In the genomic region with DNA sequence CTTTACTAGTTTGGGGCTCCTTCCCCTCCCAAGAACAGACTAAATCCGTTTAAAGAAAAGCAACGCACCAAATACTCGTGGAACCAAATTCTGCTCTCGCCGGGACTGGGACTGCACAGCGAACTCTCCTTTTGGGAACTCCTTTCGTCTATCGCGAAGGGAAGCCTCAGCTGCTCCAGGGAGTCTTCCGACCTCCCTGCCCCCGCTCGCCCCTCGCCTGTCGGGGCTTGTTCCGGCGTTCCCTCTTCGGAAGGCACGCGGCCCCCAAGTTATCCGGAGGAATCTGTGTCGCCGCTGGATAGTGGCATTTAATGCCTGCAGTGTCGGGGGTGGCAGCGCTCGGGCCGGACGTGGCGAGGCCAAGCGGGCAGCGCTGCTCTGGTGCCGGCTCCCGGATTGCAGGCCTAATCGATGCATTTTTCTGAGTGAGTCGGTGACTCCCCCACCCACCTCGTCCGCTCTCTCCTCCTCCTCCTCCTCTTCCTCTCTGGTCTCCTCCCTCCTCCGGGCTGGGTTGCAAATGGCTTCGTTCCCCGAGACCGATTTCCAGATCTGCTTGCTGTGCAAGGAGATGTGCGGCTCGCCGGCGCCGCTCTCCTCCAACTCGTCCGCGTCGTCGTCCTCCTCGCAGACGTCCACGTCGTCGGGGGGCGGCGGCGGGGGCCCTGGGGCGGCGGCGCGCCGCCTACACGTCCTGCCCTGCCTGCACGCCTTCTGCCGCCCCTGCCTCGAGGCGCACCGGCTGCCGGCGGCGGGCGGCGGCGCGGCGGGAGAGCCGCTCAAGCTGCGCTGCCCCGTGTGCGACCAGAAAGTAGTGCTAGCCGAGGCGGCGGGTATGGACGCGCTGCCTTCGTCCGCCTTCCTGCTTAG, we compare ENCODE assay signal across 9 cellular contexts. TPM values are rescaled to one million over a fixed set of nuclear protein-coding genes. Genes with fewer than 3 reads are reported as not detected.
DNase-seq lines count a peak whose midpoint lies in the region; ATAC-seq, FAIRE-seq and TF ChIP-seq lines count a peak whose summit lies in the region.
"Had no signal": no experiment of that assay in that cellular context is flagged by ENCODE, and none has a peak within 500 bp of the region (broad histone marks: within the 10 kb centered on the region; RNA-seq: fewer than 3 reads in every experiment).

Gene TRIM71 (plus strand): TSS at position 437 of the 870 bp plus-strand sequence. CDS start 84 bp downstream, at position 521.

- no peak for FAIRE-seq in kidney (lab: Jason Lieb, UNC)
- FAIRE-seq: colon had no signal

- H3K4me3 ChIP-seq in A673 (ENCODE audit: low read depth, low read length, poor library complexity, severe bottlenecking) (peak within 1 kb of the TSS; percentile 50), kidney (ENCODE audit: low read length in 2 of 2) (peak within 1 kb of the TSS; percentile 55 to 63)

- ATAC-seq in GM19463 (IDR thresholded peaks at IDR 0.05; ENCODE audit: unreplicated experiment) = peak; percentile 26
- peak; percentile 35 for ATAC-seq in activated T-helper 17 cell treated with anti-CD3 and anti-CD28 coated beads, Interleukin-2, amount 50 U/mL, for 72 hours (replicated peaks)
- peak; percentile 21 for ATAC-seq in stimulated activated naive CD8-positive, alpha-beta T cell treated with anti-CD3 and anti-CD28 coated beads, Interleukin-15, Interleukin-2, amounts not matched to agents 100 U/mL and 50 U/mL, for 24 hours

- H3K27me3 Mint-ChIP-seq in activated T-helper 17 cell treated with anti-CD3 and anti-CD28 coated beads, Interleukin-2, amount 50 U/mL, for 72 hours = peaks cover 35% of the 10 kb centered on the region

- POLR2A ChIA-PET in A673 (lab: Charles Lee; ENCODE audit: low non-redundant PET) = no interaction called here
- POLR2A ChIA-PET in RWPE1 (lab: Yijun Ruan, JAX; ENCODE audit: low non-redundant PET) = no interaction called here

- TF ChIP-seq CTCF in A673 (conservative IDR thresholded peaks at IDR 0.05; ENCODE audit: low read depth, low read length) (no peak), kidney (IDR thresholded peaks at IDR 0.05; ENCODE audit: borderline replicate concordance, extremely low read depth, insufficient read depth) (no peak), RWPE1 (conservative IDR thresholded peaks at IDR 0.05; ENCODE audit: low read depth) (no peak)

- no peaks in the 10 kb centered on the region for H3K9me3 Mint-ChIP-seq in activated T-helper 17 cell treated with anti-CD3 and anti-CD28 coated beads, Interleukin-2, amount 50 U/mL, for 72 hours

- intact Hi-C loops in A673 (cut with micrococcal nuclease; ENCODE audit: unreplicated experiment) (no loop called here), kidney (cut with DNase I) (no loop called here)

- CTCF ChIA-PET in A673 (lab: Charles Lee) = no interaction called here
- CTCF ChIA-PET in RWPE1 (lab: Yijun Ruan, JAX) = no interaction called here

- no TSS peak for BruUV-seq in A673 (replicated peaks; lab: Mats Ljungman, UMichigan)

- no peaks in the 10 kb centered on the region for H3K36me3 ChIP-seq in A673 (ENCODE audit: insufficient read depth, low read length, poor library complexity, severe bottlenecking)
- H3K36me3 ChIP-seq in kidney (ENCODE audit: control insufficient read depth in 1 of 2, insufficient read depth in 2 of 2, low read length in 2 of 2) = no peaks in the 10 kb centered on the region

- no peak within 1 kb of the TSS for H3K27ac ChIP-seq in A673 (ENCODE audit: low read depth, low read length, poor library complexity, severe bottlenecking)
- H3K27ac ChIP-seq in kidney (ENCODE audit: low read depth in 2 of 2, low read length in 2 of 2) = peak within 1 kb of the TSS; percentile 52 to 63
- no peak within 1 kb of the TSS for H3K27ac ChIP-seq in RWPE1

- DNase-seq in A673 (ENCODE audit: low spot score) (peak; percentile 34), kidney (no peak), RWPE1 (ENCODE audit: low spot score) (no peak), activated gamma-delta T cell (lab: John Stamatoyannopoulos, UW) (no peak), NCI-H2107 (lab: John Stamatoyannopoulos, UW) (no peak)
- peak; percentile 25 for DNase-seq in stimulated activated naive CD8-positive, alpha-beta T cell treated with anti-CD3 and anti-CD28 coated beads, Interleukin-15, Interleukin-2, amounts not matched to agents 100 U/mL and 50 U/mL, for 24 hours

- H3K9me3 ChIP-seq in A673 (ENCODE audit: low read depth, low read length, poor library complexity, severe bottlenecking) (peaks cover 10% of the 10 kb centered on the region), kidney (ENCODE audit: control insufficient read depth in 1 of 2, low read length in 2 of 2) (no peaks in the 10 kb centered on the region)

- H3K4me1 ChIP-seq in A673 (ENCODE audit: insufficient read depth, low read length, poor library complexity, severe bottlenecking) (peaks cover 4% of the 10 kb centered on the region), kidney (ENCODE audit: control insufficient read depth in 1 of 2, insufficient read depth in 1 of 2, low read depth in 1 of 2, low read length in 2 of 2) (peaks cover 0 to 12% of the 10 kb centered on the region in 2 donors)

- H3K9ac ChIP-seq in kidney (ENCODE audit: low read length in 2 of 2) = peak within 1 kb of the TSS in 1 of 2 donors; percentile 44

- peaks cover 6% of the 10 kb centered on the region for H3K4me1 Mint-ChIP-seq in activated T-helper 17 cell treated with anti-CD3 and anti-CD28 coated beads, Interleukin-2, amount 50 U/mL, for 72 hours

- H3K4me3 Mint-ChIP-seq in activated T-helper 17 cell treated with anti-CD3 and anti-CD28 coated beads, Interleukin-2, amount 50 U/mL, for 72 hours = peak within 1 kb of the TSS; percentile 68

- H3K27me3 ChIP-seq in A673 (replicated peaks; ENCODE audit: insufficient read depth, low read depth, low read length, poor library complexity) = peaks cover 76% of the 10 kb centered on the region

- peaks cover 9% of the 10 kb centered on the region for H3K36me3 Mint-ChIP-seq in activated T-helper 17 cell treated with anti-CD3 and anti-CD28 coated beads, Interleukin-2, amount 50 U/mL, for 72 hours (ENCODE audit: low read depth)

- H3K27ac Mint-ChIP-seq in activated T-helper 17 cell treated with anti-CD3 and anti-CD28 coated beads, Interleukin-2, amount 50 U/mL, for 72 hours = no peak within 1 kb of the TSS

RNA-seq across cellular contexts. Expression of gene TRIM71, which starts in this region (rescaled TPM):
- total RNA-seq in A673 (2021) = 0.30 and 0.39 TPM in 2 replicates
- total RNA-seq in activated T-helper 17 cell treated with anti-CD3 and anti-CD28 coated beads, Interleukin-2, amount 50 U/mL, for 72 hours = under 1 TPM in 1 of 2 donors, not detected in 1; 0.03 TPM
- 1.2 TPM for total RNA-seq in kidney
- 0.92 TPM for polyA plus RNA-seq in kidney (ENCODE audit: insufficient read depth, low read depth, low replicate concordance)

Comparison
In these comparisons a context has a peak if more than half of its experiments do, and no peak if none do; other contexts are left out.
1. Peak in DNase-seq and H3K4me3 ChIP-seq in A673; RNA of the gene not detected or under 1 TPM.
2. Peak in ATAC-seq in activated T-helper 17 cell treated with anti-CD3 and anti-CD28 coated beads, Interleukin-2, amount 50 U/mL, for 72 hours; RNA of the gene not detected or under 1 TPM.
3. H3K27ac ChIP-seq: peak in kidney (2 of 2); none in A673 (single experiment) and RWPE1 (single experiment).
4. Peak in every context shown above with its lines, with median percentiles within 50 percentile points of each other: ATAC-seq.